ENCODE assay signal across 8 cellular contexts in genomic region chr11:63939351-63939920, GRCh38. TPM values are rescaled to one million over a fixed set of nuclear protein-coding genes. Genes with fewer than 3 reads are reported as not detected.
DNase-seq lines count a peak whose midpoint lies in the region; ATAC-seq, FAIRE-seq and TF ChIP-seq lines count a peak whose summit lies in the region.

No MANE protein-coding gene starts in this region.

- H3K9ac ChIP-seq in adipocyte (ENCODE audit: low read length) = peak overlapping the region; percentile 86

- H3K27me3 Mint-ChIP-seq in IgD-negative memory B cell = no peaks in the 10 kb centered on the region
- H3K27me3 Mint-ChIP-seq in stimulated activated naive CD8-positive, alpha-beta T cell treated with anti-CD3 and anti-CD28 coated beads, Interleukin-15, amount 100 ng/mL, for 72 hours = no peaks in the 10 kb centered on the region

- peak; percentile 50 for FAIRE-seq in GM12891 (lab: Jason Lieb, UNC)

- peaks cover 13% of the 10 kb centered on the region for H3K4me1 ChIP-seq in adipocyte (ENCODE audit: control insufficient read depth, insufficient read depth, low read length)

- no peaks in the 10 kb centered on the region for H3K9me3 ChIP-seq in adipocyte (ENCODE audit: control insufficient read depth, low read length)

- no peak for ATAC-seq in stimulated activated naive CD8-positive, alpha-beta T cell treated with anti-CD3 and anti-CD28 coated beads, Interleukin-15, amount 100 ng/mL, for 72 hours
- no peak for ATAC-seq in HG03378 (IDR thresholded peaks at IDR 0.05; ENCODE audit: unreplicated experiment)

- H3K27me3 ChIP-seq in adipocyte (replicated peaks; ENCODE audit: control insufficient read depth, insufficient read depth, low read length) = no peaks in the 10 kb centered on the region

- peak overlapping the region; percentile 48 to 99 (median 89) for H3K27ac Mint-ChIP-seq in IgD-negative memory B cell
- H3K27ac Mint-ChIP-seq in stimulated activated naive CD8-positive, alpha-beta T cell treated with anti-CD3 and anti-CD28 coated beads, Interleukin-15, amount 100 ng/mL, for 72 hours = peak overlapping the region; percentile 90 to 96

- H3K36me3 ChIP-seq in adipocyte (ENCODE audit: control insufficient read depth, insufficient read depth, low read length, severe bottlenecking) = no peaks in the 10 kb centered on the region

- DNase-seq in GM12891 (ENCODE audit: insufficient read length, low spot score) (no peak), adipocyte (ENCODE audit: low read depth) (peak; percentile 53), iris pigment epithelial cell (ENCODE audit: low read depth) (peak; percentile 44), AG08395 (ENCODE audit: low spot score) (no peak)
- DNase-seq in stimulated activated naive CD8-positive, alpha-beta T cell treated with anti-CD3 and anti-CD28 coated beads, Interleukin-15, amount 100 ng/mL, for 72 hours = no peak
- no peak for DNase-seq in activated CD8-positive, alpha-beta memory T cell treated with anti-CD3 and anti-CD28 coated beads for 24 hours

- peak overlapping the region; percentile 82 to 93 (median 89) for H3K4me3 Mint-ChIP-seq in IgD-negative memory B cell
- peak overlapping the region; percentile 85 to 100 for H3K4me3 Mint-ChIP-seq in stimulated activated naive CD8-positive, alpha-beta T cell treated with anti-CD3 and anti-CD28 coated beads, Interleukin-15, amount 100 ng/mL, for 72 hours

- peak overlapping the region; percentile 90 for H3K4me3 ChIP-seq in adipocyte (ENCODE audit: low read length)

- no peak for TF ChIP-seq POLR2A in GM12891 (IDR thresholded peaks at IDR 0.05; ENCODE audit: low read depth, low read length)

- peaks cover 21 to 29% (median 25%) of the 10 kb centered on the region in 3 donors for H3K4me1 Mint-ChIP-seq in IgD-negative memory B cell
- H3K4me1 Mint-ChIP-seq in stimulated activated naive CD8-positive, alpha-beta T cell treated with anti-CD3 and anti-CD28 coated beads, Interleukin-15, amount 100 ng/mL, for 72 hours = peaks cover 36% of the 10 kb centered on the region

- no peaks in the 10 kb centered on the region for H3K36me3 Mint-ChIP-seq in IgD-negative memory B cell

- no peaks in the 10 kb centered on the region for H3K9me3 Mint-ChIP-seq in IgD-negative memory B cell
- no peaks in the 10 kb centered on the region for H3K9me3 Mint-ChIP-seq in stimulated activated naive CD8-positive, alpha-beta T cell treated with anti-CD3 and anti-CD28 coated beads, Interleukin-15, amount 100 ng/mL, for 72 hours

TF ChIP-seq in GM12891, 5 proteins besides CTCF, POLR2A, EP300 and RAD21:
- no peak for TF ChIP-seq SPI1 (IDR thresholded peaks at IDR 0.05; ENCODE audit: low read depth, low read length)
- TF ChIP-seq POLR2AphosphoS5 (IDR thresholded peaks at IDR 0.05; ENCODE audit: low read depth, low read length) = no peak
- no peak for TF ChIP-seq TAF1 (IDR thresholded peaks at IDR 0.05; ENCODE audit: low read depth, low read length)
- no peak for TF ChIP-seq POU2F2 (IDR thresholded peaks at IDR 0.05; ENCODE audit: low read depth, low read length)
- no peak for TF ChIP-seq PAX5 (IDR thresholded peaks at IDR 0.05; ENCODE audit: insufficient read depth, low read length, severe bottlenecking)

RNA-seq across cellular contexts. Expression of gene NAA40, which starts 0.6 kb away (rescaled TPM):
- 12.6 TPM for polyA plus RNA-seq in GM12891 (2012; ENCODE audit: low read depth, missing spikeins)
- polyA plus RNA-seq in IgD-negative memory B cell = 13.9 TPM

RNA-seq across cellular contexts. Expression of gene RCOR2, which starts 22.5 kb away (rescaled TPM):
- 0.30 TPM for polyA plus RNA-seq in GM12891 (2012; ENCODE audit: low read depth, missing spikeins)
- not detected for polyA plus RNA-seq in IgD-negative memory B cell

RNA-seq across cellular contexts. Expression of gene COX8A, which starts 35.0 kb away (rescaled TPM):
- 751 TPM for polyA plus RNA-seq in GM12891 (2012; ENCODE audit: low read depth, missing spikeins)
- 298 TPM for polyA plus RNA-seq in IgD-negative memory B cell

RNA-seq across cellular contexts. Expression of gene OTUB1, which starts 46.8 kb away (rescaled TPM):
- 96.4 TPM for polyA plus RNA-seq in GM12891 (2012; ENCODE audit: low read depth, missing spikeins)
- 117 TPM for polyA plus RNA-seq in IgD-negative memory B cell

Comparison
In these comparisons a context has a peak if more than half of its experiments do, and no peak if none do; other contexts are left out.
1. DNase-seq: peak in adipocyte (single experiment) and iris pigment epithelial cell (single experiment); none in GM12891 (single experiment), stimulated activated naive CD8-positive, alpha-beta T cell treated with anti-CD3 and anti-CD28 coated beads, Interleukin-15, amount 100 ng/mL, for 72 hours (0 of 2), AG08395 (single experiment) and activated CD8-positive, alpha-beta memory T cell treated with anti-CD3 and anti-CD28 coated beads for 24 hours (single experiment).